Comparison of ENCODE assay signal across 2 cellular contexts in the genomic region with DNA sequence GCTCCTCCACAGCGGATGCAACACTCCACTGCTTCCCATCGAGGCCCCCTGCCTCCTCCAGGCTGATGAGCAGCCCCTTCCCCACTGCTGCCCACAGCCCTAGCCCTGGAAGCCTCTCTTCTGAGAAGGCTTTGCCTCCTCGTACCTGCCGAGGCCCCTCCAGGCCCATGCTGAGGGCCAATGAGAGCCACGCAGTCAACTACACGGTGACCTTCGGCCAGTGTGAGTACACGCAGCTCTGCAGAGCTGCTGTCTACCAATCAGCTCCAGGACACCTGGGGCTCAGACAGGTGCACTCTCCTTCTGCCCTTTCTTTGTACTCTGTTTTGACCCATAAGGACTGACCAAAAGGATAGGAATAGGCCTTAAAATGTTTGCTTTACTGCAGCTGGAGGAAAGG. TPM values are rescaled to one million over a fixed set of nuclear protein-coding genes. Genes with fewer than 3 reads are reported as not detected.
"Had no signal": no experiment of that assay in that cellular context is flagged by ENCODE, and none has a peak within 500 bp of the region (broad histone marks: within the 10 kb centered on the region; RNA-seq: fewer than 3 reads in every experiment).

No MANE protein-coding gene starts in this region.

RNA-seq across cellular contexts. Expression of gene AFF3, which starts 43.5 kb away (rescaled TPM):
- total RNA-seq: PC-9, SJCRH30 had no signal
